1 cellular context compared by ENCODE assay signal in the genomic region with DNA sequence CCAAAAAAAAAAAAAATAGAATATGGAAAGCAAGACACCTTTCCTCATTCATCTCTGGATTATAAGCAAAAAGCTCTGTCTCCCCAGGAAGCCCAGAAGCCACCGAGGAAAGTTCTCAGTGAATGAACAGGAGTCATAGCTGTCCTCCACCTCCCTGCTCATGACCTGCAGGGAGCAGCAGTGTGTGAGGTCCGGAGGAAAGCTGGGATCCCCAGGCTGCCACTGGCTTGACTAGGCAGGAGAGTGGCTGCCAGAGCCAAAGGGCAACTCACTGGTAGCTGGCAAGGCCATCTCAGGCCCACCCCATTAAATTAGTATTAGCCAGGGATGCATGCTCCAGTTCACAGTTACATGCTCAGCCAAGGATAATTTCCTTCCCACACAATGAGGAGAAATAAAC.
TF ChIP-seq lines count a peak whose summit lies in the region.

No MANE protein-coding gene starts in this region.

TF ChIP-seq in H1, 55 proteins besides CTCF, POLR2A, EP300 and RAD21:
- TF ChIP-seq HDAC2 (IDR thresholded peaks at IDR 0.05; ENCODE audit: borderline replicate concordance in 1 of 2, low read depth in 2 of 2, low read length in 2 of 2) (no peak), CEBPB (IDR thresholded peaks at IDR 0.05; ENCODE audit: low read depth, low read length) (no peak), SRF (IDR thresholded peaks at IDR 0.05; ENCODE audit: low read depth, low read length) (no peak), MAFK (IDR thresholded peaks at IDR 0.05; ENCODE audit: low read depth, low read length) (no peak), JUN (IDR thresholded peaks at IDR 0.05; ENCODE audit: low read depth, low read length) (no peak), KDM5A (IDR thresholded peaks at IDR 0.05; ENCODE audit: low read length) (no peak), SP4 (IDR thresholded peaks at IDR 0.05; ENCODE audit: low read length) (no peak), CBX5 (IDR thresholded peaks at IDR 0.05; ENCODE audit: low read depth, low read length) (no peak), KDM1A (IDR thresholded peaks at IDR 0.05; ENCODE audit: borderline replicate concordance, low read length) (no peak), ASH2L (IDR thresholded peaks at IDR 0.05; ENCODE audit: low read length) (no peak), SIX5 (IDR thresholded peaks at IDR 0.05; ENCODE audit: low read depth, low read length) (no peak), CHD2 (IDR thresholded peaks at IDR 0.05; ENCODE audit: low read length) (no peak)
- TF ChIP-seq, protein P1, sequence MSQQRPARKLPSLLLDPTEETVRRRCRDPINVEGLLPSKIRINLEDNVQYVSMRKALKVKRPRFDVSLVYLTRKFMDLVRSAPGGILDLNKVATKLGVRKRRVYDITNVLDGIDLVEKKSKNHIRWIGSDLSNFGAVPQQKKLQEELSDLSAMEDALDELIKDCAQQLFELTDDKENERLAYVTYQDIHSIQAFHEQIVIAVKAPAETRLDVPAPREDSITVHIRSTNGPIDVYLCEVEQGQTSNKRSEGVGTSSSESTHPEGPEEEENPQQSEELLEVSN (IDR thresholded peaks at IDR 0.05), result no peak
- TF ChIP-seq, protein P2, sequence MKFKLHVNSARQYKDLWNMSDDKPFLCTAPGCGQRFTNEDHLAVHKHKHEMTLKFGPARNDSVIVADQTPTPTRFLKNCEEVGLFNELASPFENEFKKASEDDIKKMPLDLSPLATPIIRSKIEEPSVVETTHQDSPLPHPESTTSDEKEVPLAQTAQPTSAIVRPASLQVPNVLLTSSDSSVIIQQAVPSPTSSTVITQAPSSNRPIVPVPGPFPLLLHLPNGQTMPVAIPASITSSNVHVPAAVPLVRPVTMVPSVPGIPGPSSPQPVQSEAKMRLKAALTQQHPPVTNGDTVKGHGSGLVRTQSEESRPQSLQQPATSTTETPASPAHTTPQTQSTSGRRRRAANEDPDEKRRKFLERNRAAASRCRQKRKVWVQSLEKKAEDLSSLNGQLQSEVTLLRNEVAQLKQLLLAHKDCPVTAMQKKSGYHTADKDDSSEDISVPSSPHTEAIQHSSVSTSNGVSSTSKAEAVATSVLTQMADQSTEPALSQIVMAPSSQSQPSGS (IDR thresholded peaks at IDR 0.05; ENCODE audit: low read length), result no peak
